ENCODE assay signal across 22 cellular contexts in genomic region chr4:166459616-166460015, GRCh38.
DNase-seq lines count a peak whose midpoint lies in the region; ATAC-seq, FAIRE-seq and TF ChIP-seq lines count a peak whose summit lies in the region.
"Had no signal": no experiment of that assay in that cellular context is flagged by ENCODE, and none has a peak within 500 bp of the region (broad histone marks: within the 10 kb centered on the region; RNA-seq: fewer than 3 reads in every experiment).

No MANE protein-coding gene starts in this region.

- no peak overlapping the region for H2AFZ ChIP-seq in smooth muscle cell (ENCODE audit: low read depth)

- peak; percentile 67 for ATAC-seq in omental fat pad (ENCODE audit: low FRiP score)
- ATAC-seq in GM21447 (IDR thresholded peaks at IDR 0.05; ENCODE audit: unreplicated experiment), result no peak
- ATAC-seq: A549, GM12878 had no signal

- 50% methylated on average over 4 of the region's 4 CpGs for WGBS in smooth muscle cell (ENCODE audit: low lambda C conversion rate)

- H3F3A ChIP-seq in smooth muscle cell (ENCODE audit: low read depth), result no peaks in the 10 kb centered on the region

- H3K9me3 ChIP-seq in smooth muscle cell (replicated peaks; ENCODE audit: low read depth), result no peaks in the 10 kb centered on the region
- H3K9me3 ChIP-seq: A549 had no signal

- H3K36me3 ChIP-seq in smooth muscle cell (ENCODE audit: low read depth), result no peaks in the 10 kb centered on the region
- H3K36me3 ChIP-seq: HAP-1 had no signal

- FAIRE-seq in GM19239 (lab: Jason Lieb, UNC), result no peak
- FAIRE-seq: A549, GM12878, H54 had no signal

- H3K27ac ChIP-seq in smooth muscle cell (ENCODE audit: low read depth), result no peak overlapping the region
- H3K27ac ChIP-seq: A549 had no signal

- peak overlapping the region; percentile 32 for H3K4me2 ChIP-seq in smooth muscle cell
- H3K4me2 ChIP-seq: A549 had no signal

- H4K20me1 ChIP-seq in smooth muscle cell (ENCODE audit: low read depth), result no peaks in the 10 kb centered on the region

- no peak overlapping the region for H3K9ac ChIP-seq in smooth muscle cell (ENCODE audit: low read depth)

- H3K79me2 ChIP-seq in smooth muscle cell (ENCODE audit: low read depth), result no peaks in the 10 kb centered on the region

- H3K4me3 ChIP-seq in smooth muscle cell, result no peak overlapping the region
- H3K4me3 ChIP-seq: A549, GM12878, HAP-1 had no signal

- DNase-seq in NCI-H226 (peak; percentile 28), amniotic epithelial cell (ENCODE audit: low read depth) (peak; percentile 12), omental fat pad (ENCODE audit: low spot score) (no peak), smooth muscle cell (lab: John Stamatoyannopoulos, UW; ENCODE audit: unreplicated experiment) (no peak), DMS153 treated with DMSO at 0.1 percent for 48 hours (lab: John Stamatoyannopoulos, UW; ENCODE audit: unreplicated experiment) (no peak), GM19239 (ENCODE audit: insufficient read length, low spot score) (no peak)
- DNase-seq: 8988T; C1 segment of cervical spinal cord; Calu3; CD4-positive, alpha-beta memory T cell; COR-L47; DMS153; DMS79; EL; GDM1; GOT3; HFFc6 had no signal

- TF ChIP-seq CTCF in omental fat pad (IDR thresholded peaks at IDR 0.05), result no peak
- no peak for TF ChIP-seq CTCF in smooth muscle cell (IDR thresholded peaks at IDR 0.05; ENCODE audit: borderline replicate concordance, insufficient read depth, poor library complexity, severe bottlenecking)

- no peaks in the 10 kb centered on the region for H3K4me1 ChIP-seq in smooth muscle cell (ENCODE audit: low read depth)
- H3K4me1 ChIP-seq: HAP-1 had no signal

- H3K27me3 ChIP-seq in smooth muscle cell (ENCODE audit: low read depth), result no peaks in the 10 kb centered on the region

Comparison
In these comparisons a context has a peak if more than half of its experiments do, and no peak if none do; other contexts are left out.
1. DNase-seq: peak in NCI-H226 (single experiment) and amniotic epithelial cell (single experiment); none in omental fat pad (single experiment), smooth muscle cell (single experiment), DMS153 treated with DMSO at 0.1 percent for 48 hours (single experiment) and GM19239 (single experiment).